ENCODE assay signal across 1 cellular context in the genomic region with DNA sequence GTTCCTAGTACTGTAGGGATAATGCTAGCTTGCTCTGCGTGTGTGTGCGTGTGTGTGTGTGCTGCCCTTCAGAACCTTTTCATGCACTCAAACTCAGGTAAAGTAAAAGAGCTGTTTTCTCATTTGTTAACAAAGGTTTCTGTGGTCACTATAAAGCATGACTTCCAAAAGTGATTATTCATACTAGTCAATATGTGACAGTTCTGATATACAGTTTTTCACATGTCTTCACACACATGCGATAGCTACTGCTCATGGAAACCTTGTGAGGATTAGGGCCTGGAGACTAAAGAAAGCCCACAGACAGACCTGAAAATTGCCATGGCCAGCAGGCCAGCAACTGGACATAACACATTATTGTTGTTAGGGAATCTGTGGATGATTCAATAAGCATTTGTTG.
A peak's percentile ranks its signal among the peaks of the same experiment; 100 is the strongest.
TF ChIP-seq lines count a peak whose summit lies in the region.

No MANE protein-coding gene starts in this region.

TF ChIP-seq in GM12878, 131 proteins besides CTCF, POLR2A, EP300 and RAD21:
- TF ChIP-seq RUNX3 (IDR thresholded peaks at IDR 0.05; ENCODE audit: low read length), result peak; percentile 26; the same call in 1 of the 2 replicates
- TF ChIP-seq, protein P1, sequence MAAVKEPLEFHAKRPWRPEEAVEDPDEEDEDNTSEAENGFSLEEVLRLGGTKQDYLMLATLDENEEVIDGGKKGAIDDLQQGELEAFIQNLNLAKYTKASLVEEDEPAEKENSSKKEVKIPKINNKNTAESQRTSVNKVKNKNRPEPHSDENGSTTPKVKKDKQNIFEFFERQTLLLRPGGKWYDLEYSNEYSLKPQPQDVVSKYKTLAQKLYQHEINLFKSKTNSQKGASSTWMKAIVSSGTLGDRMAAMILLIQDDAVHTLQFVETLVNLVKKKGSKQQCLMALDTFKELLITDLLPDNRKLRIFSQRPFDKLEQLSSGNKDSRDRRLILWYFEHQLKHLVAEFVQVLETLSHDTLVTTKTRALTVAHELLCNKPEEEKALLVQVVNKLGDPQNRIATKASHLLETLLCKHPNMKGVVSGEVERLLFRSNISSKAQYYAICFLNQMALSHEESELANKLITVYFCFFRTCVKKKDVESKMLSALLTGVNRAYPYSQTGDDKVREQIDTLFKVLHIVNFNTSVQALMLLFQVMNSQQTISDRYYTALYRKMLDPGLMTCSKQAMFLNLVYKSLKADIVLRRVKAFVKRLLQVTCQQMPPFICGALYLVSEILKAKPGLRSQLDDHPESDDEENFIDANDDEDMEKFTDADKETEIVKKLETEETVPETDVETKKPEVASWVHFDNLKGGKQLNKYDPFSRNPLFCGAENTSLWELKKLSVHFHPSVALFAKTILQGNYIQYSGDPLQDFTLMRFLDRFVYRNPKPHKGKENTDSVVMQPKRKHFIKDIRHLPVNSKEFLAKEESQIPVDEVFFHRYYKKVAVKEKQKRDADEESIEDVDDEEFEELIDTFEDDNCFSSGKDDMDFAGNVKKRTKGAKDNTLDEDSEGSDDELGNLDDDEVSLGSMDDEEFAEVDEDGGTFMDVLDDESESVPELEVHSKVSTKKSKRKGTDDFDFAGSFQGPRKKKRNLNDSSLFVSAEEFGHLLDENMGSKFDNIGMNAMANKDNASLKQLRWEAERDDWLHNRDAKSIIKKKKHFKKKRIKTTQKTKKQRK (IDR thresholded peaks at IDR 0.05; ENCODE audit: low read depth, low read length), result no peak
